ENCODE assay signal across 26 cellular contexts in the genomic region with DNA sequence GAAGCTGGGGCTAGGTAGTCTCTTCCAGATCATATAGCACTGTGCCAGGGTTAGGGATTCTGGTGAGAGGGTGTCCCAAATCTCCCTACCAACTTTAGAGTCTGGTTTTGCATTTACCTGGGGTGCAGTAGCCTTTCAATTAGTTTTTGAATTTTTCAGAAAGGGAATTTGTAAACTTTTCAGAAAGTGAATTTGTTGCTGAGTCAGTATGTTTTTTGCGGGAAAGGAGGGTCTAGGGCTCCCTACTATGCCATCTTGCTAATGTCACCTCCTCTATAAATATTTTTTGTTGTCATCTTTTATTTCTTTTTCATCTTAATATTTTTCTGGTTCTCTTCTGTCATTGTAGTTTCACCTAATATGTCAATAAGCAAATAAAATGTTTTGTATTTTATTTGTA.
"Had no signal": no experiment of that assay in that cellular context is flagged by ENCODE, and none has a peak within 500 bp of the region (broad histone marks: within the 10 kb centered on the region; RNA-seq: fewer than 3 reads in every experiment).

No MANE protein-coding gene starts in this region.

- DNase-seq: dermis blood vessel endothelial cell; dorsolateral prefrontal cortex; effector CD4-positive, alpha-beta T cell; effector memory CD4-positive, alpha-beta T cell; foreskin keratinocyte; heart left ventricle; hypothalamus; immature natural killer cell; islet precursor cell; kidney; kidney glomerular epithelial cell; left colon; left ventricle myocardium superior; lower lobe of right lung; mesenchymal stem cell; mucosa of descending colon; naive B cell had no signal

- H3K79me2 ChIP-seq: hepatocyte had no signal

- H3K4me1 ChIP-seq: esophagus muscularis mucosa, foreskin keratinocyte, gastroesophageal sphincter, heart left ventricle, lower lobe of right lung had no signal

- ATAC-seq: foreskin keratinocyte, gastroesophageal sphincter, heart left ventricle, left colon, left lobe of liver, left ventricle myocardium superior, lower lobe of right lung, mucosa of descending colon had no signal

- H3K9me3 ChIP-seq: lower lobe of right lung had no signal

- H3K27ac ChIP-seq: coronary artery, dorsolateral prefrontal cortex, esophagus muscularis mucosa, foreskin keratinocyte, gastroesophageal sphincter, heart left ventricle, hepatocyte, lower lobe of right lung had no signal

- H3K4me3 Mint-ChIP-seq: immature natural killer cell, mesothelial cell of epicardium had no signal

- H2AFZ ChIP-seq: hepatocyte had no signal

- H3K4me2 ChIP-seq: hepatocyte had no signal

- FAIRE-seq: colon, endothelial cell of umbilical vein, frontal cortex, kidney had no signal

- H3K27ac Mint-ChIP-seq: immature natural killer cell, mesothelial cell of epicardium, naive B cell had no signal

- H3K4me3 ChIP-seq: coronary artery, dorsolateral prefrontal cortex, esophagus muscularis mucosa, gastroesophageal sphincter, heart left ventricle, hepatocyte, lower lobe of right lung, mucosa of descending colon had no signal

- H3K36me3 ChIP-seq: esophagus muscularis mucosa, gastroesophageal sphincter, heart left ventricle, lower lobe of right lung had no signal

- H3K4me1 Mint-ChIP-seq: immature natural killer cell, mesothelial cell of epicardium, naive B cell had no signal

- H3K27me3 ChIP-seq: esophagus muscularis mucosa, foreskin keratinocyte, gastroesophageal sphincter, heart left ventricle, hepatocyte had no signal
